In genomic region chr1:54172614-54173312, GRCh38 we compare ENCODE assay signal across 17 cellular contexts. TPM values are rescaled to one million over a fixed set of nuclear protein-coding genes. Genes with fewer than 3 reads are reported as not detected.
DNase-seq lines count a peak whose midpoint lies in the region; ATAC-seq and TF ChIP-seq lines count a peak whose summit lies in the region.
"Had no signal": no experiment of that assay in that cellular context is flagged by ENCODE, and none has a peak within 500 bp of the region (broad histone marks: within the 10 kb centered on the region; RNA-seq: fewer than 3 reads in every experiment).

No MANE protein-coding gene starts in this region.

- H3K4me1 ChIP-seq in smooth muscle cell (ENCODE audit: low read depth) (no peaks in the 10 kb centered on the region), upper lobe of left lung (no peaks in the 10 kb centered on the region)
- H3K4me1 ChIP-seq: left lung had no signal

- no peak overlapping the region for H3K9ac ChIP-seq in smooth muscle cell (ENCODE audit: low read depth)

- 69% methylated on average over 6 of the region's 6 CpGs for WGBS in smooth muscle cell (ENCODE audit: low lambda C conversion rate)
- 63 to 68% methylated on average over 6 of the region's 6 CpGs for WGBS in upper lobe of left lung, 2 donors

- no peaks in the 10 kb centered on the region for H3K36me3 ChIP-seq in smooth muscle cell (ENCODE audit: low read depth)
- no peaks in the 10 kb centered on the region for H3K36me3 ChIP-seq in upper lobe of left lung

- TF ChIP-seq CTCF in cardiac fibroblast (IDR thresholded peaks at IDR 0.05; ENCODE audit: low read depth, low read length) (no peak), smooth muscle cell (IDR thresholded peaks at IDR 0.05; ENCODE audit: borderline replicate concordance, insufficient read depth, poor library complexity, severe bottlenecking) (no peak), upper lobe of left lung (IDR thresholded peaks at IDR 0.05) (no peak)

- H3K4me3 ChIP-seq in cardiac fibroblast (replicated peaks in 1 of 2; ENCODE audit: low read depth in 2 of 2, low read length in 2 of 2) = no peak overlapping the region
- H3K4me3 ChIP-seq in smooth muscle cell = no peak overlapping the region
- H3K4me3 ChIP-seq in upper lobe of left lung = no peak overlapping the region
- H3K4me3 ChIP-seq: left lung had no signal

- no peaks in the 10 kb centered on the region for H3K9me3 ChIP-seq in smooth muscle cell (replicated peaks; ENCODE audit: low read depth)
- H3K9me3 ChIP-seq in upper lobe of left lung = no peaks in the 10 kb centered on the region
- H3K9me3 ChIP-seq: left lung had no signal

- DNase-seq in KG1 (lab: John Stamatoyannopoulos, UW) = peak; percentile 19
- peak; percentile 46 to 62 for DNase-seq in cardiac fibroblast (ENCODE audit: low read depth in 2 of 2)
- DNase-seq in iris pigment epithelial cell (ENCODE audit: low read depth) = peak; percentile 27
- DNase-seq in smooth muscle cell (lab: John Stamatoyannopoulos, UW; ENCODE audit: unreplicated experiment) = no peak
- no peak for DNase-seq in NAMALWA (ENCODE audit: low spot score)
- DNase-seq in activated effector memory CD4-positive, alpha-beta T cell treated with anti-CD3 and anti-CD28 coated beads, Interleukin-2, amount 50 U/mL, for 16 hours = no peak
- DNase-seq in upper lobe of left lung = no peak
- DNase-seq: activated CD8-positive, alpha-beta memory T cell treated with anti-CD3 and anti-CD28 coated beads, Interleukin-2, amount 50 U/mL, for 48 hours; DMS153; left lung; natural killer cell; NCI-H524; stimulated activated CD4-positive, alpha-beta T cell treated with anti-CD3 and anti-CD28 coated beads, Interleukin-2, amount 100 ng/mL, for 24 hours; T-helper 2 cell had no signal

- H3K27me3 ChIP-seq in smooth muscle cell (ENCODE audit: low read depth) (no peaks in the 10 kb centered on the region), upper lobe of left lung (no peaks in the 10 kb centered on the region)
- H3K27me3 ChIP-seq: left lung had no signal

- H3F3A ChIP-seq in smooth muscle cell (ENCODE audit: low read depth) = no peaks in the 10 kb centered on the region

- H4K20me1 ChIP-seq in smooth muscle cell (ENCODE audit: low read depth) = no peaks in the 10 kb centered on the region

- H3K4me2 ChIP-seq in smooth muscle cell = no peak overlapping the region

- peak overlapping the region; percentile 14 for H3K27ac ChIP-seq in smooth muscle cell (ENCODE audit: low read depth)
- no peak overlapping the region for H3K27ac ChIP-seq in upper lobe of left lung
- H3K27ac ChIP-seq: left lung had no signal

- peak overlapping the region; percentile 20 for H2AFZ ChIP-seq in smooth muscle cell (ENCODE audit: low read depth)

- TF ChIP-seq POLR2A in upper lobe of left lung (IDR thresholded peaks at IDR 0.05) = no peak

- no peak for ATAC-seq in upper lobe of left lung (ENCODE audit: low FRiP score in 2 of 2)
- ATAC-seq: activated CD4-positive, CD25-positive, alpha-beta regulatory T cell treated with anti-CD3 and anti-CD28 coated beads, Interleukin-2, amount 50 U/mL, for 24 hours; left lung; natural killer cell; Right ventricle myocardium inferior had no signal

- no peak for TF ChIP-seq EP300 in upper lobe of left lung (IDR thresholded peaks at IDR 0.05)

- no peaks in the 10 kb centered on the region for H3K79me2 ChIP-seq in smooth muscle cell (ENCODE audit: low read depth)

RNA-seq across cellular contexts. Expression of gene CDCP2, which starts 20.0 kb away (rescaled TPM):
- total RNA-seq in smooth muscle cell = not detected in 2 replicates
- polyA plus RNA-seq in smooth muscle cell = not detected in 2 replicates
- total RNA-seq in upper lobe of left lung = not detected
- total RNA-seq: Right ventricle myocardium inferior had no signal
- polyA plus RNA-seq: BJ had no signal

RNA-seq across cellular contexts. Expression of gene CYB5RL, which starts 27.1 kb away (rescaled TPM):
- total RNA-seq in smooth muscle cell (1.3 and 1.5 TPM in 2 replicates), upper lobe of left lung (1 to 10 TPM; 2.7 to 10.0 (median 6.6) TPM)
- 3.2 and 3.8 TPM in 2 replicates for polyA plus RNA-seq in smooth muscle cell

RNA-seq across cellular contexts. Expression of gene MRPL37, which starts 27.2 kb away (rescaled TPM):
- total RNA-seq in smooth muscle cell (70.9 and 85.5 TPM in 2 replicates), upper lobe of left lung (10 to 100 TPM; 33.2 to 58.2 (median 47.0) TPM)
- 96.4 and 100.0 TPM in 2 replicates for polyA plus RNA-seq in smooth muscle cell

Comparison
In these comparisons a context has a peak if more than half of its experiments do, and no peak if none do; other contexts are left out.
1. DNase-seq: peak in KG1 (single experiment), cardiac fibroblast (2 of 2) and iris pigment epithelial cell (single experiment); none in smooth muscle cell (single experiment), NAMALWA (single experiment), activated effector memory CD4-positive, alpha-beta T cell treated with anti-CD3 and anti-CD28 coated beads, Interleukin-2, amount 50 U/mL, for 16 hours (single experiment) and upper lobe of left lung (0 of 2).